ENCODE assay signal across 10 cellular contexts in genomic region chr14:55458800-55459577, GRCh38. TPM values are rescaled to one million over a fixed set of nuclear protein-coding genes. Genes with fewer than 3 reads are reported as not detected.
DNase-seq lines count a peak whose midpoint lies in the region; ATAC-seq and TF ChIP-seq lines count a peak whose summit lies in the region.
"Had no signal": no experiment of that assay in that cellular context is flagged by ENCODE, and none has a peak within 500 bp of the region (broad histone marks: within the 10 kb centered on the region; RNA-seq: fewer than 3 reads in every experiment).

No MANE protein-coding gene starts in this region.

- peaks cover 18% of the 10 kb centered on the region for H3K4me1 Mint-ChIP-seq in activated CD4-positive, alpha-beta T cell treated with anti-CD3 and anti-CD28 coated beads for 36 hours
- H3K4me1 Mint-ChIP-seq in activated CD4-positive, alpha-beta T cell treated with anti-CD3 and anti-CD28 coated beads, Interleukin-2, amount 10 ng/mL, durations not matched to agents 24 days and 14 days: peaks cover 7% of the 10 kb centered on the region

- ATAC-seq in activated CD4-positive, alpha-beta T cell treated with anti-CD3 and anti-CD28 coated beads for 36 hours: peak; percentile 84
- ATAC-seq in HG02759 (IDR thresholded peaks at IDR 0.05; ENCODE audit: unreplicated experiment) (peak; percentile 87), Panc1 (peak; percentile 37)

- POLR2A ChIA-PET in activated CD4-positive, alpha-beta T cell treated with anti-CD3 and anti-CD28 coated beads for 36 hours (lab: Charles Lee): no interaction called here
- POLR2A ChIA-PET in Panc1 (lab: Charles Lee): no interaction called here

- in situ Hi-C loops in Panc1 (cut with HindIII; ENCODE audit: low pct_unique_long_range_greater_than_20kb, low sequenced_read_pairs): no loop called here

- H3K9me3 ChIP-seq in Panc1 (ENCODE audit: control insufficient read depth, insufficient read depth, low read depth, low read length) (no peaks in the 10 kb centered on the region), ovary (no peaks in the 10 kb centered on the region)

- H3K27me3 ChIP-seq in Panc1 (ENCODE audit: control insufficient read depth, insufficient read depth, low read length) (no peaks in the 10 kb centered on the region), ovary (no peaks in the 10 kb centered on the region)

- no peak for TF ChIP-seq EP300 in ovary (IDR thresholded peaks at IDR 0.05)

- intact Hi-C loops in activated CD4-positive, alpha-beta T cell treated with anti-CD3 and anti-CD28 coated beads for 36 hours (cut with DNase I, micrococcal nuclease): no loop called here
- intact Hi-C loops in activated CD4-positive, alpha-beta T cell treated with anti-CD3 and anti-CD28 coated beads, Interleukin-2, amount 10 ng/mL, durations not matched to agents 24 days and 14 days (cut with micrococcal nuclease): no loop called here
- intact Hi-C loops in Panc1 (cut with micrococcal nuclease; ENCODE audit: unreplicated experiment): no loop called here
- intact Hi-C loops in ovary (cut with DNase I): no loop called here

- H3K4me3 ChIP-seq in Panc1 (ENCODE audit: low read depth in 2 of 2, low read length in 2 of 2): peak overlapping the region in 1 of 2 experiments; percentile 30; a peak in 2 of 4 replicates
- no peak overlapping the region for H3K4me3 ChIP-seq in retinal pigment epithelial cell (ENCODE audit: low read length)
- H3K4me3 ChIP-seq in ovary: no peak overlapping the region

- no peak overlapping the region for H3K27ac Mint-ChIP-seq in activated CD4-positive, alpha-beta T cell treated with anti-CD3 and anti-CD28 coated beads for 36 hours
- H3K27ac Mint-ChIP-seq in activated CD4-positive, alpha-beta T cell treated with anti-CD3 and anti-CD28 coated beads, Interleukin-2, amount 10 ng/mL, durations not matched to agents 24 days and 14 days: no peak overlapping the region

- DNase-seq in activated CD4-positive, alpha-beta T cell treated with anti-CD3 and anti-CD28 coated beads for 36 hours: no peak
- DNase-seq in activated CD4-positive, alpha-beta T cell treated with anti-CD3 and anti-CD28 coated beads, Interleukin-2, amount 10 ng/mL, durations not matched to agents 24 days and 14 days: no peak
- DNase-seq in Panc1 (ENCODE audit: low read depth, low spot score) (no peak), retinal pigment epithelial cell (ENCODE audit: low read depth) (peak; percentile 46), DMS 273 treated with DMSO at 0.1 percent for 48 hours (lab: John Stamatoyannopoulos, UW) (no peak), ovary (no peak)
- DNase-seq in activated effector memory CD4-positive, alpha-beta T cell treated with anti-CD3 and anti-CD28 coated beads, Interleukin-2, amount 50 U/mL, for 16 hours: no peak
- DNase-seq: NCI-H1105, small intestine had no signal

- H3K36me3 ChIP-seq in Panc1 (ENCODE audit: control insufficient read depth, insufficient read depth, low read length) (no peaks in the 10 kb centered on the region), ovary (no peaks in the 10 kb centered on the region)

- H3K27ac ChIP-seq in Panc1 (ENCODE audit: low read length): peak overlapping the region; percentile 94
- no peak overlapping the region for H3K27ac ChIP-seq in ovary

- WGBS in ovary, 3 donors: 69 to 77% (median 73%) methylated on average over 9 of the region's 9 CpGs

- BruUV-seq in Panc1 (replicated peaks; lab: Mats Ljungman, UMichigan): no TSS peak

- no peak for TF ChIP-seq CTCF in Panc1 (IDR thresholded peaks at IDR 0.05)
- no peak for TF ChIP-seq CTCF in retinal pigment epithelial cell (conservative IDR thresholded peaks at IDR 0.05; ENCODE audit: low read depth, low read length)
- no peak for TF ChIP-seq CTCF in ovary (IDR thresholded peaks at IDR 0.05)

- TF ChIP-seq POLR2A in ovary (IDR thresholded peaks at IDR 0.05): no peak

- peaks cover 8% of the 10 kb centered on the region for H3K27me3 Mint-ChIP-seq in activated CD4-positive, alpha-beta T cell treated with anti-CD3 and anti-CD28 coated beads for 36 hours
- peaks cover 3% of the 10 kb centered on the region for H3K27me3 Mint-ChIP-seq in activated CD4-positive, alpha-beta T cell treated with anti-CD3 and anti-CD28 coated beads, Interleukin-2, amount 10 ng/mL, durations not matched to agents 24 days and 14 days

- no peak overlapping the region for H3K4me3 Mint-ChIP-seq in activated CD4-positive, alpha-beta T cell treated with anti-CD3 and anti-CD28 coated beads for 36 hours
- H3K4me3 Mint-ChIP-seq in activated CD4-positive, alpha-beta T cell treated with anti-CD3 and anti-CD28 coated beads, Interleukin-2, amount 10 ng/mL, durations not matched to agents 24 days and 14 days: no peak overlapping the region

- H3K9me3 Mint-ChIP-seq in activated CD4-positive, alpha-beta T cell treated with anti-CD3 and anti-CD28 coated beads for 36 hours (ENCODE audit: low read depth): no peaks in the 10 kb centered on the region
- no peaks in the 10 kb centered on the region for H3K9me3 Mint-ChIP-seq in activated CD4-positive, alpha-beta T cell treated with anti-CD3 and anti-CD28 coated beads, Interleukin-2, amount 10 ng/mL, durations not matched to agents 24 days and 14 days

- H3K36me3 Mint-ChIP-seq in activated CD4-positive, alpha-beta T cell treated with anti-CD3 and anti-CD28 coated beads for 36 hours (ENCODE audit: low read depth): no peaks in the 10 kb centered on the region
- H3K36me3 Mint-ChIP-seq in activated CD4-positive, alpha-beta T cell treated with anti-CD3 and anti-CD28 coated beads, Interleukin-2, amount 10 ng/mL, durations not matched to agents 24 days and 14 days (ENCODE audit: low read depth): no peaks in the 10 kb centered on the region

- CTCF ChIA-PET in activated CD4-positive, alpha-beta T cell treated with anti-CD3 and anti-CD28 coated beads for 36 hours (lab: Charles Lee): interaction anchor here (0.9 to 3.1 kb wide), 2 partner anchors 8 to 12 kb away, joined by 3 to 19 read pairs; no protein-coding TSS in a partner anchor
- CTCF ChIA-PET in Panc1 (lab: Charles Lee): interaction anchor here (0.5 kb wide), 1 partner anchor 109 kb away, joined by 3 read pairs; no protein-coding TSS in a partner anchor

- H3K4me1 ChIP-seq in Panc1 (ENCODE audit: control insufficient read depth, insufficient read depth, low read length) (peaks cover 41% of the 10 kb centered on the region), ovary (ENCODE audit: insufficient read depth) (no peaks in the 10 kb centered on the region)

RNA-seq across cellular contexts. Expression of gene TBPL2, which starts 18.6 kb away (rescaled TPM):
- not detected for total RNA-seq in activated CD4-positive, alpha-beta T cell treated with anti-CD3 and anti-CD28 coated beads for 36 hours
- total RNA-seq in activated CD4-positive, alpha-beta T cell treated with anti-CD3 and anti-CD28 coated beads, Interleukin-2, amount 10 ng/mL, durations not matched to agents 24 days and 14 days: not detected in 2 replicates
- not detected for total RNA-seq in Panc1 (2021; ENCODE audit: unreplicated experiment)
- polyA plus RNA-seq in Panc1 (2012; ENCODE audit: insufficient read length): not detected
- not detected for total RNA-seq in ovary
- polyA plus RNA-seq in ovary: under 1 TPM in 1 of 2 donors, not detected in 1; 0.05 TPM
- polyA plus RNA-seq: small intestine had no signal

RNA-seq across cellular contexts. Expression of gene ATG14, which starts 47.4 kb away (rescaled TPM):
- 1 to 10 TPM; 5.0 to 5.1 TPM for total RNA-seq in activated CD4-positive, alpha-beta T cell treated with anti-CD3 and anti-CD28 coated beads for 36 hours
- 4.9 and 5.8 TPM in 2 replicates for total RNA-seq in activated CD4-positive, alpha-beta T cell treated with anti-CD3 and anti-CD28 coated beads, Interleukin-2, amount 10 ng/mL, durations not matched to agents 24 days and 14 days
- total RNA-seq in Panc1 (2021; ENCODE audit: unreplicated experiment) (7.1 TPM), ovary (10 to 100 TPM in 6 of 7 donors, 1 to 10 TPM in 1; 9.5 to 15.6 (median 12.1) TPM)
- 3.3 TPM for polyA plus RNA-seq in Panc1 (2012; ENCODE audit: insufficient read length)
- polyA plus RNA-seq in ovary: 10 to 100 TPM; 10.4 to 22.5 TPM

Comparison
In these comparisons a context has a peak if more than half of its experiments do, and no peak if none do; other contexts are left out.
1. ATAC-seq: peak in every context shown above with its lines; median percentile 87 in HG02759; 84 in activated CD4-positive, alpha-beta T cell treated with anti-CD3 and anti-CD28 coated beads for 36 hours; 37 in Panc1.